8 cellular contexts compared by ENCODE assay signal in the genomic region with DNA sequence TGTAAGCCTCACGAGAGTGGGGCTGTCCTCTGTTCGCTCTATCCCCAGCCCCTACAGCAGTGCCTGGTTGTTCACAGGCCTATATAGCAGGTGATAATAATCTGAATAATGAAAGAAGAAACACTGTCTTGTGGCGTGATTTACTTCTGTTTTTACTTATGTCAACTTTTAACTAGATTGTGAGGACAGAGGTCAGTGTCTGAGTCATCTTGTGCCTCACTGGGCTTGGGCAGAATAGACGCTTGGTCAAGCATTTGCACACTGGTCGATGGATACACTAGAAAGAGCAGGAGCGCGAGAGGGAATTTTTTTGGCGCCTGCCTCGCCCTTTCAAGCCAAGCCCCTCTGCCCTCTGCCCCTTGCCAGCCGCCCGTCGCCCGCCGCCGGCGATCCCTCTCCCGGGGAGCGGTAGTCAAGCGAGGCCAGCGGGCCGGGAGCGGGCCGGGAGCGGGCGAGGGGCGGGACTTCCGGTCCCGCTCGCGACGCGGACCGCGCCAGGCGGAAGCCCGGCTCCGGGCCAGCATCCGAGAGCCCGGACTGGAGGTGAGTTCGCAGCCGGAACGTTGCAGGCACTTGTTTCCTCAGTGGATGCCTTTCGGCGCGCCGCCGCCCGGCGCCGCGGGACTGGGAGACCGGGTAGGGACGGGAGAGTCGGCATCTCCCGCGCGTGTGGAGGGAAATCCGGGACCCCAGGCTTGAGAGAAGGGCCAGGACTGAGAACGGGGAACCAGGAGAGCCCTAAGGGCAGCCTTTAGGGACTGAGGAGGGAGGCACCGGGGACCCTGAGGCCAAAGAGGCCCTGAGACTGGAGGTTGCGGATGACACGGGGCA. TPM values are rescaled to one million over a fixed set of nuclear protein-coding genes. Genes with fewer than 3 reads are reported as not detected.
DNase-seq lines count a peak whose midpoint lies in the region; ATAC-seq, FAIRE-seq and TF ChIP-seq lines count a peak whose summit lies in the region.

A gene with protein sequence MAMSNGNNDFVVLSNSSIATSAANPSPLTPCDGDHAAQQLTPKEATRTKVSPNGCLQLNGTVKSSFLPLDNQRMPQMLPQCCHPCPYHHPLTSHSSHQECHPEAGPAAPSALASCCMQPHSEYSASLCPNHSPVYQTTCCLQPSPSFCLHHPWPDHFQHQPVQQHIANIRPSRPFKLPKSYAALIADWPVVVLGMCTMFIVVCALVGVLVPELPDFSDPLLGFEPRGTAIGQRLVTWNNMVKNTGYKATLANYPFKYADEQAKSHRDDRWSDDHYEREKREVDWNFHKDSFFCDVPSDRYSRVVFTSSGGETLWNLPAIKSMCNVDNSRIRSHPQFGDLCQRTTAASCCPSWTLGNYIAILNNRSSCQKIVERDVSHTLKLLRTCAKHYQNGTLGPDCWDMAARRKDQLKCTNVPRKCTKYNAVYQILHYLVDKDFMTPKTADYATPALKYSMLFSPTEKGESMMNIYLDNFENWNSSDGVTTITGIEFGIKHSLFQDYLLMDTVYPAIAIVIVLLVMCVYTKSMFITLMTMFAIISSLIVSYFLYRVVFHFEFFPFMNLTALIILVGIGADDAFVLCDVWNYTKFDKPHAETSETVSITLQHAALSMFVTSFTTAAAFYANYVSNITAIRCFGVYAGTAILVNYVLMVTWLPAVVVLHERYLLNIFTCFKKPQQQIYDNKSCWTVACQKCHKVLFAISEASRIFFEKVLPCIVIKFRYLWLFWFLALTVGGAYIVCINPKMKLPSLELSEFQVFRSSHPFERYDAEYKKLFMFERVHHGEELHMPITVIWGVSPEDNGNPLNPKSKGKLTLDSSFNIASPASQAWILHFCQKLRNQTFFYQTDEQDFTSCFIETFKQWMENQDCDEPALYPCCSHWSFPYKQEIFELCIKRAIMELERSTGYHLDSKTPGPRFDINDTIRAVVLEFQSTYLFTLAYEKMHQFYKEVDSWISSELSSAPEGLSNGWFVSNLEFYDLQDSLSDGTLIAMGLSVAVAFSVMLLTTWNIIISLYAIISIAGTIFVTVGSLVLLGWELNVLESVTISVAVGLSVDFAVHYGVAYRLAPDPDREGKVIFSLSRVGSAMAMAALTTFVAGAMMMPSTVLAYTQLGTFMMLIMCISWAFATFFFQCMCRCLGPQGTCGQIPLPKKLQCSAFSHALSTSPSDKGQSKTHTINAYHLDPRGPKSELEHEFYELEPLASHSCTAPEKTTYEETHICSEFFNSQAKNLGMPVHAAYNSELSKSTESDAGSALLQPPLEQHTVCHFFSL (N-terminal part only) (plus strand): TSS at position 504 of the 831 bp plus-strand sequence. CDS start 127,785 bp downstream, outside the sequence.

- H3K36me3 Mint-ChIP-seq in natural killer cell treated with Interleukin-12 subunit alpha and Interleukin-12 subunit beta and Interleukin-15 and Interleukin-18, amount 100 ng/mL, for 72 hours: no peaks in the 10 kb centered on the region

- WGBS in IMR-90 (ENCODE audit: extremely low coverage in 2 of 2, insufficient read length in 1 of 2), 2 experiments: 1% methylated on average over 39 of the region's 62 CpGs; no CpG with 5 or more reads in 1 of the 2 experiments

- no peak for TF ChIP-seq CTCF in IMR-90 (conservative IDR thresholded peaks at IDR 0.05; ENCODE audit: low read depth, low read length)
- no peak for TF ChIP-seq CTCF in fibroblast of the aortic adventitia (IDR thresholded peaks at IDR 0.05; ENCODE audit: insufficient read depth, low read length)

- dilution Hi-C loops in IMR-90 (cut with HindIII; ENCODE audit: low sequenced_read_pairs, unreplicated experiment): no loop called here

- H4K91ac ChIP-seq in IMR-90 (ENCODE audit: insufficient read depth, low read depth, low read length): peak within 1 kb of the TSS; percentile 31

- peak within 1 kb of the TSS; percentile 65 for H3K18ac ChIP-seq in IMR-90 (ENCODE audit: low read depth, low read length)

- peaks cover 8 to 23% of the 10 kb centered on the region in 2 experiments for H3K79me1 ChIP-seq in IMR-90 (ENCODE audit: low read depth in 1 of 2, low read length in 2 of 2)

- POLR2A ChIA-PET in IMR-90 (lab: Charles Lee; ENCODE audit: unreplicated experiment): no interaction called here

- no peaks in the 10 kb centered on the region for H3K9me3 ChIP-seq in IMR-90 (ENCODE audit: control insufficient read depth, insufficient read depth, low read length)

- H2BK20ac ChIP-seq in IMR-90 (ENCODE audit: low read depth, low read length): no peak within 1 kb of the TSS

- peak within 1 kb of the TSS; percentile 78 for H2BK120ac ChIP-seq in IMR-90 (ENCODE audit: low read depth, low read length)

- peak within 1 kb of the TSS; percentile 49 for H2AK9ac ChIP-seq in IMR-90 (replicated peaks; ENCODE audit: low read depth, low read length, poor library complexity)

- peak within 1 kb of the TSS; percentile 81 for H2BK5ac ChIP-seq in IMR-90 (ENCODE audit: low read depth, low read length, poor library complexity, severe bottlenecking)

- peak within 1 kb of the TSS; percentile 46; the same call in 1 of the 3 replicates for H2BK15ac ChIP-seq in IMR-90 (ENCODE audit: low read depth, low read length)

- ATAC-seq in GM21528 (IDR thresholded peaks at IDR 0.05; ENCODE audit: low FRiP score, unreplicated experiment): peak; percentile 94
- ATAC-seq in IMR-90 (ENCODE audit: low read depth): peak; percentile 83
- peak; percentile 96 to 97 for ATAC-seq in natural killer cell treated with Interleukin-12 subunit alpha and Interleukin-12 subunit beta and Interleukin-15 and Interleukin-18, amount 100 ng/mL, for 72 hours
- peak; percentile 93 for ATAC-seq in stimulated activated naive CD8-positive, alpha-beta T cell treated with anti-CD3 and anti-CD28 coated beads, Interleukin-15, Interleukin-2, amounts not matched to agents 100 U/mL and 50 U/mL, for 24 hours

- peak within 1 kb of the TSS; percentile 60 for H3K56ac ChIP-seq in IMR-90 (ENCODE audit: extremely low read depth, insufficient read depth, low read length)

- H3K23ac ChIP-seq in IMR-90 (ENCODE audit: low read depth, low read length): peak within 1 kb of the TSS; percentile 96

- no peak for TF ChIP-seq RAD21 in IMR-90 (IDR thresholded peaks at IDR 0.05; ENCODE audit: low read length)

- H3K27ac ChIP-seq in IMR-90 (ENCODE audit: insufficient read depth, low read length): peak within 1 kb of the TSS; percentile 85

- H3K4ac ChIP-seq in IMR-90 (ENCODE audit: low read depth, low read length): peak within 1 kb of the TSS; percentile 64

- in situ Hi-C loops in IMR-90 (cut with MboI; ENCODE audit: low sequenced_read_pairs): no loop called here

- intact Hi-C loops in IMR-90 (cut with micrococcal nuclease): loop anchor here (2.0 to 5.0 kb wide), 3 partner anchors 14 to 193 kb away; no protein-coding TSS in a partner anchor

- H3K27me3 ChIP-seq in IMR-90 (ENCODE audit: control insufficient read depth, insufficient read depth, low read length): no peaks in the 10 kb centered on the region

- H2AK5ac ChIP-seq in IMR-90 (ENCODE audit: low read depth, low read length): peak within 1 kb of the TSS; percentile 52

- peak within 1 kb of the TSS; percentile 82 for H3K9ac ChIP-seq in IMR-90 (ENCODE audit: low read depth, low read length)

- peaks cover 16 to 30% of the 10 kb centered on the region in 2 donors for H3K4me1 Mint-ChIP-seq in natural killer cell treated with Interleukin-12 subunit alpha and Interleukin-12 subunit beta and Interleukin-15 and Interleukin-18, amount 100 ng/mL, for 72 hours (ENCODE audit: low read depth in 2 of 2)

- H3K27me3 Mint-ChIP-seq in natural killer cell treated with Interleukin-12 subunit alpha and Interleukin-12 subunit beta and Interleukin-15 and Interleukin-18, amount 100 ng/mL, for 72 hours: peaks cover 3 to 7% of the 10 kb centered on the region in 2 donors

- H4K20me1 ChIP-seq in IMR-90 (ENCODE audit: insufficient read depth, low read length): no peaks in the 10 kb centered on the region

- FAIRE-seq in RCC 7860 (lab: Jason Lieb, UNC): peak; percentile 86

- TF ChIP-seq POLR2A in IMR-90 (IDR thresholded peaks at IDR 0.05; ENCODE audit: low read depth, low read length): peak; percentile 82

- CTCF ChIA-PET in IMR-90 (lab: Yijun Ruan, JAX): no interaction called here

- BruUV-seq in IMR-90 (replicated peaks; lab: Mats Ljungman, UMichigan): no TSS peak

- DNase-seq in DMS53 (lab: John Stamatoyannopoulos, UW): peak; percentile 95
- peak; percentile 74 for DNase-seq in IMR-90
- peak; percentile 87 for DNase-seq in RCC 7860 (ENCODE audit: low spot score)
- DNase-seq in activated effector memory CD4-positive, alpha-beta T cell treated with Interleukin-2 at 50 U/mL for 16 hours: peak; percentile 64
- peak; percentile 79 for DNase-seq in fibroblast of the aortic adventitia (ENCODE audit: low read depth)
- peak; percentile 85 for DNase-seq in natural killer cell treated with Interleukin-12 subunit alpha and Interleukin-12 subunit beta and Interleukin-15 and Interleukin-18, amount 100 ng/mL, for 72 hours (ENCODE audit: low spot score)
- peak; percentile 74 for DNase-seq in stimulated activated naive CD8-positive, alpha-beta T cell treated with anti-CD3 and anti-CD28 coated beads, Interleukin-15, Interleukin-2, amounts not matched to agents 100 U/mL and 50 U/mL, for 24 hours

- peak within 1 kb of the TSS; percentile 91 for H3K4me3 Mint-ChIP-seq in natural killer cell treated with Interleukin-12 subunit alpha and Interleukin-12 subunit beta and Interleukin-15 and Interleukin-18, amount 100 ng/mL, for 72 hours

- peak within 1 kb of the TSS; percentile 73 to 76 for H3K27ac Mint-ChIP-seq in natural killer cell treated with Interleukin-12 subunit alpha and Interleukin-12 subunit beta and Interleukin-15 and Interleukin-18, amount 100 ng/mL, for 72 hours

- peak within 1 kb of the TSS; percentile 76 for H4K5ac ChIP-seq in IMR-90 (ENCODE audit: low read depth, low read length)

- H2AFZ ChIP-seq in IMR-90 (replicated peaks; ENCODE audit: low read length, poor library complexity): peak within 1 kb of the TSS; percentile 91

- peak within 1 kb of the TSS; percentile 76 to 85 for H4K8ac ChIP-seq in IMR-90 (ENCODE audit: low read depth in 2 of 2, low read length in 2 of 2)

- H3K36me3 ChIP-seq in IMR-90 (ENCODE audit: control insufficient read depth, insufficient read depth, low read length): no peaks in the 10 kb centered on the region

- H3K9me1 ChIP-seq in IMR-90 (ENCODE audit: insufficient read depth, low read length): peaks cover 8% of the 10 kb centered on the region

- peaks cover 5% of the 10 kb centered on the region for H3K9me3 Mint-ChIP-seq in natural killer cell treated with Interleukin-12 subunit alpha and Interleukin-12 subunit beta and Interleukin-15 and Interleukin-18, amount 100 ng/mL, for 72 hours

- peak within 1 kb of the TSS; percentile 92 for H3K14ac ChIP-seq in IMR-90 (replicated peaks; ENCODE audit: low read depth, low read length)

- peak within 1 kb of the TSS; percentile 97 for H3K4me2 ChIP-seq in IMR-90 (ENCODE audit: low read depth, low read length)

- H3K4me3 ChIP-seq in IMR-90 (ENCODE audit: insufficient read depth, low read depth, low read length) (peak within 1 kb of the TSS; percentile 94), fibroblast of the aortic adventitia (ENCODE audit: low read depth, low read length) (peak within 1 kb of the TSS; percentile 94)

- H3K4me1 ChIP-seq in IMR-90 (ENCODE audit: control insufficient read depth, insufficient read depth, low read length): peaks cover 6% of the 10 kb centered on the region; the same call in 1 of the 2 replicates

RNA-seq across cellular contexts. Expression of the gene that starts here (rescaled TPM):
- total RNA-seq in IMR-90 (2012; rRNA removed) (4.7 and 5.2 TPM in 2 replicates), fibroblast of the aortic adventitia (ENCODE audit: low replicate concordance) (6.4 and 8.4 TPM in 2 replicates)
- 3.3 TPM in 2 replicates for polyA plus RNA-seq in IMR-90 (2012; rRNA removed)
- 1.6 and 2.2 TPM in 2 replicates for polyA plus RNA-seq in IMR-90 (2012; cell fraction: cytosol; rRNA removed)
- polyA plus RNA-seq in IMR-90 (2012; cell fraction: nucleus; rRNA removed; ENCODE audit: low replicate concordance): 5.1 and 7.6 TPM in 2 replicates
- 1 to 10 TPM; 2.2 to 2.9 TPM for total RNA-seq in natural killer cell treated with Interleukin-12 subunit alpha and Interleukin-12 subunit beta and Interleukin-15 and Interleukin-18, amount 100 ng/mL, for 72 hours

Comparison
In these comparisons a context has a peak if more than half of its experiments do, and no peak if none do; other contexts are left out.
1. Peak in every context shown above with its lines: DNase-seq, ATAC-seq, H3K4me3 ChIP-seq and H3K27ac ChIP-seq.